Comparison of ENCODE assay signal across 8 cellular contexts in the genomic region with DNA sequence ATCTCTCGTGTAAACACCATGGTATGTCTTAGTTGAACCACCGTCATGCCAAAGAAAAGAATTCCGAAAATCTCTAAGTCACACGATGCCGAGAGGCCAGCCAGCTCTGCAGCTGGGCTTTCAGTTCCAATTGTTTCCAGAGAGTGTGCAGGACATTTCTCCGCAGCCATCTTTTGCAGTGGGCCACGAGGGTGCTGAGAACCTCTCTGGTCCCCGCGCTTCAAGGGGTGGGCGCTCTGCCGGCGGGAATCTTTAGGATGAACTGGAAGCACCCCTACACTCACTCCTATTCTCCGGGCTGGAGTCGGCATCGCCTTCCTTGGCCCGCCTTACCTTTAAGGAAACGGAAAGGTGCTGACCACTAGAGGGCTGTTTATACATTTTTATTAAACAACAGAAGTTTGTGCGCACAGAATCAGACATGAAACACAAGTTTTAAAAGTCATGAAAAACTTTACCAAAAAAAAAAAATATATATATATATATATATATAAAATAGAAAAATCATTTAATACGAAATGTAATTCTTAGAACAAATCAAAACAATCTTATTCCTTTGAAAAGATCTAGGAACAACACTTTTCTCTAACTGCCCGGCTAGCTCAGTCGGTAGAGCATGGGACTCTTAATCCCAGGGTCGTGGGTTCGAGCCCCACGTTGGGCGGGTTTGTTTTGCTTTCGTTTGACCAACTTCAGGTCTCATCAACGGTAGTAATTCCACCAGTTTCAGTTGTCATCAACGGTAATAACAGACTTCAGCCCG. TPM values are rescaled to one million over a fixed set of nuclear protein-coding genes. Genes with fewer than 3 reads are reported as not detected.
DNase-seq lines count a peak whose midpoint lies in the region; ATAC-seq and TF ChIP-seq lines count a peak whose summit lies in the region.

No MANE protein-coding gene starts in this region.

- peak; percentile 28; the same call in 1 of the 2 replicates for TF ChIP-seq CTCF in GM12875 (IDR thresholded peaks at IDR 0.05; ENCODE audit: borderline replicate concordance, insufficient read depth, low read depth, low read length)

- peak overlapping the region; percentile 81 for H3K27ac ChIP-seq in cingulate gyrus (ENCODE audit: low read depth, low read length)

- DNase-seq in NCI-H2227 treated with DMSO at 0.1 percent for 48 hours (lab: John Stamatoyannopoulos, UW) (peak; percentile 75), left colon (peak; percentile 52 to 72)
- DNase-seq in activated CD4-positive, CD25-positive, alpha-beta regulatory T cell treated with anti-CD3 and anti-CD28 coated beads, Interleukin-2, amount 50 U/mL, for 72 hours, result peak; percentile 78
- DNase-seq in stimulated activated CD4-positive, alpha-beta T cell treated with anti-CD3 and anti-CD28 coated beads, Interleukin-1b, Interleukin-23, amount 100 ng/mL, for 1 hour (ENCODE audit: low read depth in 2 of 2), result peak; percentile 25 to 65

- H3K4me3 ChIP-seq in GM12875 (ENCODE audit: low read depth, low read length), result peak overlapping the region; percentile 49

- intact Hi-C loops in left colon (cut with DNase I, micrococcal nuclease), result no loop called here

- peak; percentile 91 for ATAC-seq in HG02981 (IDR thresholded peaks at IDR 0.05; ENCODE audit: unreplicated experiment)
- ATAC-seq in left colon, result peak; percentile 88
- no peak for ATAC-seq in GM19328 (IDR thresholded peaks at IDR 0.05; ENCODE audit: unreplicated experiment)

RNA-seq across cellular contexts. Expression of a gene that starts 12.5 kb away (rescaled TPM):
- 100 to 1,000 TPM; 167 to 190 TPM for total RNA-seq in left colon

RNA-seq across cellular contexts. Expression of a gene that starts 48.9 kb away (rescaled TPM):
- 1 to 10 TPM in 1 of 2 donors, under 1 TPM in 1; 0.92 to 2.4 TPM for total RNA-seq in left colon
